In genomic region chr18:75226301-75226955, GRCh38 we compare ENCODE assay signal across 11 cellular contexts. TPM values are rescaled to one million over a fixed set of nuclear protein-coding genes. Genes with fewer than 3 reads are reported as not detected.
DNase-seq lines count a peak whose midpoint lies in the region; ATAC-seq and TF ChIP-seq lines count a peak whose summit lies in the region.
"Had no signal": no experiment of that assay in that cellular context is flagged by ENCODE, and none has a peak within 500 bp of the region (broad histone marks: within the 10 kb centered on the region; RNA-seq: fewer than 3 reads in every experiment).

No MANE protein-coding gene starts in this region.

- H3K4me1 ChIP-seq in left lung = peaks cover 11 to 65% of the 10 kb centered on the region in 2 donors

- H3K27me3 ChIP-seq in left lung = no peaks in the 10 kb centered on the region

- peak overlapping the region; percentile 0 to 24 for H3K27ac ChIP-seq in left lung

- DNase-seq in HFF-Myc (ENCODE audit: extremely low read depth, low read depth) (no peak), left lung (no peak), NCI-H2029 treated with DMSO at 0.1 percent for 48 hours (lab: John Stamatoyannopoulos, UW) (no peak), DMS114 treated with DMSO at 0.1 percent for 48 hours (lab: John Stamatoyannopoulos, UW; ENCODE audit: unreplicated experiment) (no peak), AG08395 (ENCODE audit: low spot score) (no peak), NCI-H1436 (lab: John Stamatoyannopoulos, UW) (no peak)
- DNase-seq in central memory CD8-positive, alpha-beta T cell (ENCODE audit: low spot score in 2 of 2) = no peak
- DNase-seq in stimulated activated naive B cell treated with anti-CD40 and anti-IgM and Interleukin-4, amounts not matched to agents 10 μg/mL and 1 μg/mL and 100 μg/mL, for 72 hours = no peak
- DNase-seq: Karpas-422, posterior cingulate gyrus had no signal

- H3K36me3 ChIP-seq in left lung = no peaks in the 10 kb centered on the region

- H3K36me3 Mint-ChIP-seq in central memory CD8-positive, alpha-beta T cell (ENCODE audit: insufficient read depth) = peaks cover 3% of the 10 kb centered on the region
- H3K36me3 Mint-ChIP-seq in stimulated activated naive B cell treated with anti-CD40 and anti-IgM and Interleukin-4, amounts not matched to agents 10 μg/mL and 1 μg/mL and 100 μg/mL, for 72 hours = peaks cover 2 to 8% of the 10 kb centered on the region in 2 donors

- no peak for ATAC-seq in central memory CD8-positive, alpha-beta T cell (replicated peaks; ENCODE audit: extremely low read depth, poor library complexity, severe bottlenecking)
- peak; percentile 44 for ATAC-seq in left lung
- peak; percentile 29 to 34 for ATAC-seq in stimulated activated naive B cell treated with anti-CD40 and anti-IgM and Interleukin-4, amounts not matched to agents 10 μg/mL and 1 μg/mL and 100 μg/mL, for 72 hours (replicated peaks)
- ATAC-seq: GM23338 had no signal

- intact Hi-C loops in left lung (cut with DNase I) = no loop called here

- H3K27me3 Mint-ChIP-seq in central memory CD8-positive, alpha-beta T cell = no peaks in the 10 kb centered on the region
- H3K27me3 Mint-ChIP-seq in stimulated activated naive B cell treated with anti-CD40 and anti-IgM and Interleukin-4, amounts not matched to agents 10 μg/mL and 1 μg/mL and 100 μg/mL, for 72 hours = no peaks in the 10 kb centered on the region

- peak overlapping the region; percentile 25 for H3K4me3 Mint-ChIP-seq in central memory CD8-positive, alpha-beta T cell
- H3K4me3 Mint-ChIP-seq in stimulated activated naive B cell treated with anti-CD40 and anti-IgM and Interleukin-4, amounts not matched to agents 10 μg/mL and 1 μg/mL and 100 μg/mL, for 72 hours = peak overlapping the region; percentile 57 to 71
- H3K4me3 Mint-ChIP-seq: GM23338 had no signal

- peaks cover 58% of the 10 kb centered on the region for H3K4me1 Mint-ChIP-seq in central memory CD8-positive, alpha-beta T cell
- H3K4me1 Mint-ChIP-seq in stimulated activated naive B cell treated with anti-CD40 and anti-IgM and Interleukin-4, amounts not matched to agents 10 μg/mL and 1 μg/mL and 100 μg/mL, for 72 hours = peaks cover 18 to 20% of the 10 kb centered on the region in 2 donors

- H3K9me3 ChIP-seq in left lung = no peaks in the 10 kb centered on the region

- H3K4me3 ChIP-seq in HFF-Myc (replicated peaks; ENCODE audit: low read depth, low read length) = peak overlapping the region; percentile 25
- no peak overlapping the region for H3K4me3 ChIP-seq in left lung
- H3K4me3 ChIP-seq: GM23338 had no signal

- H3K9me3 Mint-ChIP-seq in central memory CD8-positive, alpha-beta T cell = no peaks in the 10 kb centered on the region
- H3K9me3 Mint-ChIP-seq in stimulated activated naive B cell treated with anti-CD40 and anti-IgM and Interleukin-4, amounts not matched to agents 10 μg/mL and 1 μg/mL and 100 μg/mL, for 72 hours = no peaks in the 10 kb centered on the region
- H3K9me3 Mint-ChIP-seq: GM23338 had no signal

- H3K27ac Mint-ChIP-seq in central memory CD8-positive, alpha-beta T cell (ENCODE audit: low read depth) = no peak overlapping the region
- H3K27ac Mint-ChIP-seq in stimulated activated naive B cell treated with anti-CD40 and anti-IgM and Interleukin-4, amounts not matched to agents 10 μg/mL and 1 μg/mL and 100 μg/mL, for 72 hours = peak overlapping the region; percentile 31
- H3K27ac Mint-ChIP-seq: GM23338 had no signal

- TF ChIP-seq CTCF in HFF-Myc (IDR thresholded peaks at IDR 0.05; ENCODE audit: low read depth, low read length, missing control alignments) (no peak), left lung (IDR thresholded peaks at IDR 0.05) (no peak)

RNA-seq across cellular contexts. Expression of gene TSHZ1, which starts 15.8 kb away (rescaled TPM):
- total RNA-seq in left lung = 10 to 100 TPM; 13.3 to 20.2 TPM

RNA-seq across cellular contexts. Expression of gene PTGR3, which starts 17.5 kb away (rescaled TPM):
- 10 to 100 TPM; 25.7 to 30.4 TPM for total RNA-seq in left lung
